Comparison of ENCODE assay signal across 8 cellular contexts in genomic region chr7:131040467-131040932, GRCh38.
DNase-seq lines count a peak whose midpoint lies in the region; ATAC-seq and TF ChIP-seq lines count a peak whose summit lies in the region.

No MANE protein-coding gene starts in this region.

- DNase-seq in NCI-H510A treated with DMSO at 0.1 percent for 48 hours (lab: John Stamatoyannopoulos, UW) (peak; percentile 54), NCI-H510A (lab: John Stamatoyannopoulos, UW) (no peak), HL-60 (ENCODE audit: low read depth in 1 of 2, low spot score in 1 of 2) (peak in 1 of 2 experiments; percentile 45), NOMO-1 treated with DMSO at 0.1 percent for 48 hours (lab: John Stamatoyannopoulos, UW; ENCODE audit: unreplicated experiment) (peak; percentile 7), foreskin keratinocyte (peak; percentile 11 to 50), neural crest cell (ENCODE audit: low read depth, low spot score) (peak; percentile 58)

- TF ChIP-seq CTCF in HL-60 (IDR thresholded peaks at IDR 0.05; ENCODE audit: insufficient read depth, low read length) (peak; percentile 80), foreskin keratinocyte (conservative IDR thresholded peaks at IDR 0.05) (peak; percentile 95), neural crest cell (conservative IDR thresholded peaks at IDR 0.05) (peak; percentile 96)

- H3K27ac ChIP-seq in HL-60 (replicated peaks) = no peak overlapping the region
- H3K27ac ChIP-seq in foreskin keratinocyte = no peak overlapping the region

- H3K4me3 ChIP-seq in HL-60 (replicated peaks; ENCODE audit: insufficient read depth, low read length) = no peak overlapping the region

- H3K27ac Mint-ChIP-seq in activated T-helper 17 cell treated with anti-CD3 and anti-CD28 coated beads, Interleukin-2, amount 50 U/mL, for 72 hours = peak overlapping the region; percentile 42
- H3K27ac Mint-ChIP-seq in neural crest cell (ENCODE audit: unreplicated experiment) = no peak overlapping the region

- no peaks in the 10 kb centered on the region for H3K9me3 Mint-ChIP-seq in activated T-helper 17 cell treated with anti-CD3 and anti-CD28 coated beads, Interleukin-2, amount 50 U/mL, for 72 hours
- H3K9me3 Mint-ChIP-seq in neural crest cell = peaks cover 3% of the 10 kb centered on the region

- peak overlapping the region; percentile 55 for H3K4me3 Mint-ChIP-seq in activated T-helper 17 cell treated with anti-CD3 and anti-CD28 coated beads, Interleukin-2, amount 50 U/mL, for 72 hours
- H3K4me3 Mint-ChIP-seq in neural crest cell = no peak overlapping the region

- H3K4me1 ChIP-seq in foreskin keratinocyte = peaks cover 11% of the 10 kb centered on the region

- H3K36me3 Mint-ChIP-seq in activated T-helper 17 cell treated with anti-CD3 and anti-CD28 coated beads, Interleukin-2, amount 50 U/mL, for 72 hours (ENCODE audit: low read depth) = peaks cover 80% of the 10 kb centered on the region
- H3K36me3 Mint-ChIP-seq in neural crest cell (ENCODE audit: low read depth) = no peaks in the 10 kb centered on the region

- ATAC-seq in activated T-helper 17 cell treated with anti-CD3 and anti-CD28 coated beads, Interleukin-2, amount 50 U/mL, for 72 hours (replicated peaks) = peak; percentile 79
- ATAC-seq in foreskin keratinocyte = peak; percentile 63
- ATAC-seq in GM21526 (IDR thresholded peaks at IDR 0.05; ENCODE audit: low FRiP score, unreplicated experiment) = no peak

- peaks cover 45% of the 10 kb centered on the region for H3K4me1 Mint-ChIP-seq in activated T-helper 17 cell treated with anti-CD3 and anti-CD28 coated beads, Interleukin-2, amount 50 U/mL, for 72 hours
- H3K4me1 Mint-ChIP-seq in neural crest cell = peaks cover 14% of the 10 kb centered on the region

- H3K27me3 Mint-ChIP-seq in activated T-helper 17 cell treated with anti-CD3 and anti-CD28 coated beads, Interleukin-2, amount 50 U/mL, for 72 hours = no peaks in the 10 kb centered on the region
- H3K27me3 Mint-ChIP-seq in neural crest cell (ENCODE audit: low read depth) = peaks cover 5% of the 10 kb centered on the region

- no peaks in the 10 kb centered on the region for H3K27me3 ChIP-seq in HL-60 (ENCODE audit: insufficient read depth, poor library complexity, severe bottlenecking)
- H3K27me3 ChIP-seq in foreskin keratinocyte = no peaks in the 10 kb centered on the region
